ENCODE assay signal across 11 cellular contexts in genomic region chr7:137878333-137878961, GRCh38. TPM values are rescaled to one million over a fixed set of nuclear protein-coding genes. Genes with fewer than 3 reads are reported as not detected.
DNase-seq lines count a peak whose midpoint lies in the region; ATAC-seq, FAIRE-seq and TF ChIP-seq lines count a peak whose summit lies in the region.
"Had no signal": no experiment of that assay in that cellular context is flagged by ENCODE, and none has a peak within 500 bp of the region (broad histone marks: within the 10 kb centered on the region; RNA-seq: fewer than 3 reads in every experiment).

No MANE protein-coding gene starts in this region.

- no peak for TF ChIP-seq POLR2A in stomach (IDR thresholded peaks at IDR 0.05)

- DNase-seq in choroid plexus epithelial cell (ENCODE audit: low read depth) (peak; percentile 51), lower lobe of right lung (peak; percentile 56), stomach (peak; percentile 36), small intestine (no peak)
- DNase-seq: activated B cell treated with CpG ODN at 0.5 μM for 24 hours had no signal

- H3K4me3 ChIP-seq in HUES6 (ENCODE audit: low read depth, low read length): no peak overlapping the region
- no peak overlapping the region for H3K4me3 ChIP-seq in choroid plexus epithelial cell (ENCODE audit: low read depth, low read length)
- H3K4me3 ChIP-seq in lower lobe of right lung: no peak overlapping the region
- H3K4me3 ChIP-seq in stomach: no peak overlapping the region
- no peak overlapping the region for H3K4me3 ChIP-seq in small intestine (ENCODE audit: low read depth in 1 of 2, low read length in 2 of 2)
- H3K4me3 ChIP-seq: adrenal gland had no signal

- ATAC-seq in lower lobe of right lung: peak; percentile 53 to 66
- ATAC-seq in GM21390 (IDR thresholded peaks at IDR 0.05; ENCODE audit: unreplicated experiment): no peak
- no peak for ATAC-seq in HG03159 (IDR thresholded peaks at IDR 0.05; ENCODE audit: unreplicated experiment)
- ATAC-seq in GM18517 (IDR thresholded peaks at IDR 0.05; ENCODE audit: unreplicated experiment): no peak

- H3K36me3 ChIP-seq in HUES6 (ENCODE audit: control insufficient read depth, insufficient read depth, low read length): peaks cover 79% of the 10 kb centered on the region
- H3K36me3 ChIP-seq in lower lobe of right lung: peaks cover 84% of the 10 kb centered on the region
- H3K36me3 ChIP-seq in stomach: peaks cover 51 to 93% (median 88%) of the 10 kb centered on the region in 4 donors
- peaks cover 13 to 39% of the 10 kb centered on the region in 2 donors for H3K36me3 ChIP-seq in small intestine (ENCODE audit: control insufficient read depth in 2 of 2, insufficient read depth in 2 of 2, low read length in 2 of 2)

- TF ChIP-seq CTCF in choroid plexus epithelial cell (conservative IDR thresholded peaks at IDR 0.05; ENCODE audit: low read depth, low read length): no peak
- no peak for TF ChIP-seq CTCF in lower lobe of right lung (IDR thresholded peaks at IDR 0.05)
- TF ChIP-seq CTCF in stomach (IDR thresholded peaks at IDR 0.05): no peak

- intact Hi-C loops in lower lobe of right lung (cut with DNase I): no loop called here
- intact Hi-C loops in stomach (cut with DNase I; ENCODE audit: low total_unique reads): no loop called here

- peak overlapping the region; percentile 14 for H3K9ac ChIP-seq in HUES6 (ENCODE audit: low read length)
- H3K9ac ChIP-seq: parathyroid adenoma had no signal

- H3K27ac ChIP-seq in HUES6 (ENCODE audit: low read depth, low read length): peak overlapping the region; percentile 88
- H3K27ac ChIP-seq in lower lobe of right lung: no peak overlapping the region
- peak overlapping the region in 4 of 5 donors; percentile 26 to 76 (median 44) for H3K27ac ChIP-seq in stomach
- peak overlapping the region in 1 of 2 donors; percentile 8 for H3K27ac ChIP-seq in small intestine (ENCODE audit: low read depth in 1 of 2, low read length in 1 of 2)
- H3K27ac ChIP-seq: parathyroid adenoma had no signal

- H3K27me3 ChIP-seq in HUES6 (ENCODE audit: control insufficient read depth, insufficient read depth, low read length) (no peaks in the 10 kb centered on the region), lower lobe of right lung (ENCODE audit: low read depth) (no peaks in the 10 kb centered on the region), stomach (no peaks in the 10 kb centered on the region), small intestine (ENCODE audit: control insufficient read depth in 2 of 2, insufficient read depth in 2 of 2, low read length in 2 of 2) (no peaks in the 10 kb centered on the region)
- H3K27me3 ChIP-seq: adrenal gland had no signal

- H3K4me1 ChIP-seq in HUES6 (ENCODE audit: control insufficient read depth, insufficient read depth, low read length): peaks cover 42% of the 10 kb centered on the region
- peaks cover 6% of the 10 kb centered on the region for H3K4me1 ChIP-seq in lower lobe of right lung
- peaks cover 0 to 58% (median 34%) of the 10 kb centered on the region in 4 donors for H3K4me1 ChIP-seq in stomach
- no peaks in the 10 kb centered on the region for H3K4me1 ChIP-seq in small intestine (ENCODE audit: control insufficient read depth in 2 of 2, insufficient read depth in 1 of 2, low read depth in 1 of 2, low read length in 1 of 2)

- H3K9me3 ChIP-seq in HUES6 (ENCODE audit: control insufficient read depth, insufficient read depth, low read depth, low read length) (peaks cover 12% of the 10 kb centered on the region), lower lobe of right lung (no peaks in the 10 kb centered on the region), stomach (peaks cover 0 to 11% (median 3%) of the 10 kb centered on the region in 4 donors), small intestine (ENCODE audit: control insufficient read depth, low read depth) (no peaks in the 10 kb centered on the region)
- H3K9me3 ChIP-seq: adrenal gland had no signal

- no peak for TF ChIP-seq EP300 in stomach (IDR thresholded peaks at IDR 0.05)

- WGBS in stomach, 5 donors: 71 to 89% (median 87%) methylated on average over 8 of the region's 8 CpGs
- 77 to 96% (median 95%) methylated on average over 8 of the region's 8 CpGs for WGBS in small intestine, 3 donors

- no peak for FAIRE-seq in small intestine (lab: Jason Lieb, UNC)

RNA-seq across cellular contexts. Expression of gene DGKI, which starts 31.7 kb away (rescaled TPM):
- 0.09 TPM for total RNA-seq in lower lobe of right lung
- 1 to 10 TPM in 1 of 5 donors, under 1 TPM in 2, not detected in 2; under 0.01 to 5.1 (median 0.29) TPM for total RNA-seq in stomach
- under 1 TPM in 2 of 3 donors, not detected in 1; 0.19 to 0.20 TPM for polyA plus RNA-seq in stomach
- polyA plus RNA-seq in small intestine: under 1 TPM in 1 of 3 donors, not detected in 2; 0.54 TPM
- total RNA-seq: activated B cell treated with CpG ODN at 0.5 μM for 24 hours had no signal

Comparison
In these comparisons a context has a peak if more than half of its experiments do, and no peak if none do; other contexts are left out.
1. ATAC-seq: peak in lower lobe of right lung (2 of 2); none in GM21390 (single experiment), HG03159 (single experiment) and GM18517 (single experiment).